ENCODE assay signal across 8 cellular contexts in genomic region chr16:1960665-1961630, GRCh38. TPM values are rescaled to one million over a fixed set of nuclear protein-coding genes. Genes with fewer than 3 reads are reported as not detected.
A peak's percentile ranks its signal among the peaks of the same experiment; 100 is the strongest.
DNase-seq lines count a peak whose midpoint lies in the region; ATAC-seq and TF ChIP-seq lines count a peak whose summit lies in the region.

No MANE protein-coding gene starts in this region.

- peak overlapping the region; percentile 90 for H3K4me3 Mint-ChIP-seq in CD8-positive, alpha-beta T cell
- H3K4me3 Mint-ChIP-seq in HFFc6 (peak overlapping the region; percentile 94), brain (peak overlapping the region; percentile 92 to 97 (median 94))
- peak overlapping the region; percentile 88 to 94 (median 91) for H3K4me3 Mint-ChIP-seq in naive thymus-derived CD8-positive, alpha-beta T cell

- H3K27ac Mint-ChIP-seq in CD8-positive, alpha-beta T cell = peak overlapping the region; percentile 89
- H3K27ac Mint-ChIP-seq in HFFc6 (peak overlapping the region; percentile 90), brain (peak overlapping the region; percentile 91 to 98 (median 96))
- peak overlapping the region; percentile 75 to 96 (median 90) for H3K27ac Mint-ChIP-seq in naive thymus-derived CD8-positive, alpha-beta T cell

- H3K4me1 Mint-ChIP-seq in CD8-positive, alpha-beta T cell (ENCODE audit: low read depth) = peaks cover 48% of the 10 kb centered on the region
- H3K4me1 Mint-ChIP-seq in HFFc6 (ENCODE audit: low read depth) (peaks cover 37% of the 10 kb centered on the region), brain (peaks cover 52% of the 10 kb centered on the region)
- peaks cover 25 to 55% (median 50%) of the 10 kb centered on the region in 4 donors for H3K4me1 Mint-ChIP-seq in naive thymus-derived CD8-positive, alpha-beta T cell

- intact Hi-C loops in CD8-positive, alpha-beta T cell (cut with DNase I, micrococcal nuclease) = loop anchor here (10.0 kb wide), 2 partner anchors 346 to 546 kb away; partner anchors contain the start of genes CRAMP1 (in 1 of the 2), IFT140 (in 1 of the 2) and UNKL (in 1 of the 2)

- POLR2A ChIA-PET in CD8-positive, alpha-beta T cell (lab: Charles Lee) = interaction anchor here (0.6 to 3.2 kb wide), 6 partner anchors 9 to 137 kb away, joined by 3 to 23 read pairs (median 6); partner anchors contain the start of genes MSRB1 and TBL3
- POLR2A ChIA-PET in naive thymus-derived CD8-positive, alpha-beta T cell (lab: Charles Lee) = interaction anchor here (0.6 to 7.9 kb wide), 8 partner anchors 10 to 194 kb away, joined by 3 to 89 read pairs (median 5); partner anchors contain the start of genes EME2, GFER, MRPS34 and MSRB1

- H3K9me3 Mint-ChIP-seq in CD8-positive, alpha-beta T cell = no peaks in the 10 kb centered on the region
- H3K9me3 Mint-ChIP-seq in HFFc6 = peaks cover 31% of the 10 kb centered on the region
- H3K9me3 Mint-ChIP-seq in brain = peaks cover 0 to 6% (median 0%) of the 10 kb centered on the region in 5 experiments
- no peaks in the 10 kb centered on the region for H3K9me3 Mint-ChIP-seq in naive thymus-derived CD8-positive, alpha-beta T cell

- CTCF ChIA-PET in CD8-positive, alpha-beta T cell (lab: Charles Lee) = interaction anchor here (0.6 to 1.4 kb wide), 5 partner anchors 11 to 292 kb away, joined by 3 to 7 read pairs (median 3); partner anchors contain the start of genes TBL3 and TRAF7

- ATAC-seq in CD8-positive, alpha-beta T cell = no peak
- ATAC-seq in RWPE2 (ENCODE audit: low read depth) = peak; percentile 39
- ATAC-seq in naive thymus-derived CD8-positive, alpha-beta T cell = no peak
- no peak for ATAC-seq in GM19467 (IDR thresholded peaks at IDR 0.05; ENCODE audit: unreplicated experiment)
- ATAC-seq in GM21381 (IDR thresholded peaks at IDR 0.05; ENCODE audit: unreplicated experiment) = no peak
- ATAC-seq in HG03469 (IDR thresholded peaks at IDR 0.05; ENCODE audit: unreplicated experiment) = no peak

- H3K27me3 ChIP-seq in CD8-positive, alpha-beta T cell (ENCODE audit: insufficient read depth, low read length) = no peaks in the 10 kb centered on the region
- no peaks in the 10 kb centered on the region for H3K27me3 ChIP-seq in RWPE2 (ENCODE audit: insufficient read depth, poor library complexity, severe bottlenecking)

- peak overlapping the region; percentile 95 for H3K4me3 ChIP-seq in CD8-positive, alpha-beta T cell (ENCODE audit: low read depth, low read length)
- peak overlapping the region; percentile 58 for H3K4me3 ChIP-seq in RWPE2 (ENCODE audit: severe bottlenecking)

- no peak for TF ChIP-seq CTCF in CD8-positive, alpha-beta T cell (IDR thresholded peaks at IDR 0.05)
- TF ChIP-seq CTCF in HFFc6 (IDR thresholded peaks at IDR 0.05) (no peak), RWPE2 (IDR thresholded peaks at IDR 0.05; ENCODE audit: poor library complexity, severe bottlenecking) (no peak), brain (conservative IDR thresholded peaks at IDR 0.05) (no peak)

- DNase-seq in CD8-positive, alpha-beta T cell = peak in 4 of 7 experiments; percentile 27 to 59 (median 40)
- DNase-seq in HFFc6 (peak; percentile 42), RWPE2 (ENCODE audit: low spot score) (peak; percentile 65)
- DNase-seq in naive thymus-derived CD8-positive, alpha-beta T cell = peak in 1 of 10 donors; percentile 28

- no peak overlapping the region for H3K27ac ChIP-seq in CD8-positive, alpha-beta T cell (ENCODE audit: low read depth, low read length)
- H3K27ac ChIP-seq in RWPE2 (ENCODE audit: poor library complexity, severe bottlenecking) = peak overlapping the region; percentile 93

- H3K36me3 Mint-ChIP-seq in CD8-positive, alpha-beta T cell = peaks cover 42% of the 10 kb centered on the region
- H3K36me3 Mint-ChIP-seq in HFFc6 (ENCODE audit: low read depth) (peaks cover 49% of the 10 kb centered on the region), brain (peaks cover 32% of the 10 kb centered on the region)
- peaks cover 4 to 33% (median 14%) of the 10 kb centered on the region in 3 donors for H3K36me3 Mint-ChIP-seq in naive thymus-derived CD8-positive, alpha-beta T cell

- no peaks in the 10 kb centered on the region for H3K27me3 Mint-ChIP-seq in CD8-positive, alpha-beta T cell (ENCODE audit: low read depth)
- H3K27me3 Mint-ChIP-seq in HFFc6 (ENCODE audit: insufficient read depth) = peaks cover 44% of the 10 kb centered on the region
- peaks cover 10% of the 10 kb centered on the region for H3K27me3 Mint-ChIP-seq in brain
- H3K27me3 Mint-ChIP-seq in naive thymus-derived CD8-positive, alpha-beta T cell = peaks cover 0 to 2% (median 0%) of the 10 kb centered on the region in 5 donors

- H3K36me3 ChIP-seq in CD8-positive, alpha-beta T cell (ENCODE audit: insufficient read depth, low read length) = peaks cover 20% of the 10 kb centered on the region
- peaks cover 38% of the 10 kb centered on the region for H3K36me3 ChIP-seq in RWPE2 (ENCODE audit: low read depth)

- peaks cover 47% of the 10 kb centered on the region for H3K4me1 ChIP-seq in CD8-positive, alpha-beta T cell (ENCODE audit: insufficient read depth, low read length)
- peaks cover 14% of the 10 kb centered on the region for H3K4me1 ChIP-seq in RWPE2 (ENCODE audit: insufficient read depth, poor library complexity, severe bottlenecking)

- H3K9me3 ChIP-seq in CD8-positive, alpha-beta T cell (ENCODE audit: low read length) = no peaks in the 10 kb centered on the region
- H3K9me3 ChIP-seq in RWPE2 (ENCODE audit: severe bottlenecking) = no peaks in the 10 kb centered on the region

RNA-seq across cellular contexts. Expression of gene NDUFB10, which starts 1.6 kb away (rescaled TPM):
- total RNA-seq in CD8-positive, alpha-beta T cell = 10 to 100 TPM; 36.2 to 38.4 TPM
- total RNA-seq in HFFc6 (2021; fragmentation: NEBNext Ultra II Directional; extraction: Animal tissue kit (Norgen Biotek cat#: 25700)) = 100 to 1,000 TPM; 146 to 190 (median 173) TPM
- polyA plus RNA-seq in brain (ENCODE audit: insufficient read depth, low read depth, low replicate concordance) = 281 TPM
- 10 to 100 TPM; 62.5 to 65.6 TPM for total RNA-seq in naive thymus-derived CD8-positive, alpha-beta T cell
- 100 to 1,000 TPM; 180 to 217 (median 187) TPM for polyA plus RNA-seq in naive thymus-derived CD8-positive, alpha-beta T cell

RNA-seq across cellular contexts. Expression of gene RPS2, which starts 3.7 kb away (rescaled TPM):
- total RNA-seq in CD8-positive, alpha-beta T cell = 1,000 to 10,000 TPM; 4,060 to 4,094 TPM
- 1,000 to 10,000 TPM; 2,281 to 2,831 (median 2,477) TPM for total RNA-seq in HFFc6 (2021; fragmentation: NEBNext Ultra II Directional; extraction: Animal tissue kit (Norgen Biotek cat#: 25700))
- 3,590 TPM for polyA plus RNA-seq in brain (ENCODE audit: insufficient read depth, low read depth, low replicate concordance)
- 1,000 to 10,000 TPM; 3,016 to 3,025 TPM for total RNA-seq in naive thymus-derived CD8-positive, alpha-beta T cell
- 1,000 to 10,000 TPM; 6,506 to 7,644 (median 7,481) TPM for polyA plus RNA-seq in naive thymus-derived CD8-positive, alpha-beta T cell

RNA-seq across cellular contexts. Expression of gene RNF151, which starts 5.7 kb away (rescaled TPM):
- not detected for total RNA-seq in CD8-positive, alpha-beta T cell
- not detected for total RNA-seq in HFFc6 (2021; fragmentation: NEBNext Ultra II Directional; extraction: Animal tissue kit (Norgen Biotek cat#: 25700))
- not detected for polyA plus RNA-seq in brain (ENCODE audit: insufficient read depth, low read depth, low replicate concordance)
- total RNA-seq in naive thymus-derived CD8-positive, alpha-beta T cell = not detected
- not detected for polyA plus RNA-seq in naive thymus-derived CD8-positive, alpha-beta T cell

RNA-seq across cellular contexts. Expression of gene RPL3L, which starts 6.5 kb away (rescaled TPM):
- total RNA-seq in CD8-positive, alpha-beta T cell = not detected
- total RNA-seq in HFFc6 (2021; fragmentation: NEBNext Ultra II Directional; extraction: Animal tissue kit (Norgen Biotek cat#: 25700)) = not detected
- polyA plus RNA-seq in brain (ENCODE audit: insufficient read depth, low read depth, low replicate concordance) = not detected
- total RNA-seq in naive thymus-derived CD8-positive, alpha-beta T cell = not detected
- polyA plus RNA-seq in naive thymus-derived CD8-positive, alpha-beta T cell = not detected

RNA-seq across cellular contexts. Expression of gene TBL3, which starts 10.9 kb away (rescaled TPM):
- 10 to 100 TPM; 15.4 to 16.6 TPM for total RNA-seq in CD8-positive, alpha-beta T cell
- 10 to 100 TPM; 42.4 to 47.3 (median 44.1) TPM for total RNA-seq in HFFc6 (2021; fragmentation: NEBNext Ultra II Directional; extraction: Animal tissue kit (Norgen Biotek cat#: 25700))
- 82.7 TPM for polyA plus RNA-seq in brain (ENCODE audit: insufficient read depth, low read depth, low replicate concordance)
- 10 to 100 TPM; 30.0 to 33.4 TPM for total RNA-seq in naive thymus-derived CD8-positive, alpha-beta T cell
- 10 to 100 TPM; 44.6 to 61.8 (median 52.2) TPM for polyA plus RNA-seq in naive thymus-derived CD8-positive, alpha-beta T cell
